In genomic region chr18:11118051-11118450, GRCh38 we compare ENCODE assay signal across 1 cellular context.
TF ChIP-seq lines count a peak whose summit lies in the region.

No MANE protein-coding gene starts in this region.

TF ChIP-seq in HepG2, 621 proteins besides CTCF, POLR2A, EP300 and RAD21 (continued from another document and continues in another):
- TF ChIP-seq ZNF747 (CRISPR knock-in tag; IDR thresholded peaks at IDR 0.05; ENCODE audit: borderline replicate concordance) (no peak), BRCA1 (CRISPR knock-in tag; IDR thresholded peaks at IDR 0.05) (no peak), PTBP1 (IDR thresholded peaks at IDR 0.05; ENCODE audit: low read depth, low read length, poor library complexity, severe bottlenecking) (no peak), SETDB1 (CRISPR knock-in tag; IDR thresholded peaks at IDR 0.05; ENCODE audit: borderline replicate concordance) (no peak), ZNF510 (CRISPR knock-in tag; IDR thresholded peaks at IDR 0.05; ENCODE audit: low read depth) (no peak), ZNF777 (CRISPR knock-in tag; IDR thresholded peaks at IDR 0.05) (no peak), ZSCAN20 (CRISPR knock-in tag; IDR thresholded peaks at IDR 0.05; ENCODE audit: borderline replicate concordance) (no peak), GATAD1 (CRISPR knock-in tag; IDR thresholded peaks at IDR 0.05) (no peak), REL (CRISPR knock-in tag; conservative IDR thresholded peaks at IDR 0.05) (no peak), MTF2 (CRISPR knock-in tag; IDR thresholded peaks at IDR 0.05; ENCODE audit: borderline replicate concordance) (no peak), SKIL (CRISPR knock-in tag; IDR thresholded peaks at IDR 0.05; ENCODE audit: borderline replicate concordance) (0 out of 2 replicates have a peak, but pooled peaks have one; percentile 26), ZBTB2 (CRISPR knock-in tag; IDR thresholded peaks at IDR 0.05; ENCODE audit: low read depth) (no peak), ZNF251 (CRISPR knock-in tag; IDR thresholded peaks at IDR 0.05) (no peak), KDM6A (CRISPR knock-in tag; IDR thresholded peaks at IDR 0.05; ENCODE audit: low read depth) (peak; percentile 39; the same call in 1 of the 2 replicates), KAT8 (CRISPR knock-in tag; IDR thresholded peaks at IDR 0.05) (0 out of 2 replicates have a peak, but pooled peaks have one; percentile 38), SYNCRIP (IDR thresholded peaks at IDR 0.05; ENCODE audit: insufficient read depth, low read depth, low read length) (no peak), ZMYM2 (CRISPR knock-in tag; IDR thresholded peaks at IDR 0.05) (no peak), E2F2 (CRISPR knock-in tag; IDR thresholded peaks at IDR 0.05; ENCODE audit: borderline replicate concordance) (no peak), NFIC (IDR thresholded peaks at IDR 0.05; ENCODE audit: low read length) (no peak), RBM22 (optimal IDR thresholded peaks at IDR 0.05; ENCODE audit: low read length) (no peak), ZNF224 (CRISPR knock-in tag; IDR thresholded peaks at IDR 0.05) (no peak), SIN3A (IDR thresholded peaks at IDR 0.05; ENCODE audit: borderline replicate concordance, low read depth, low read length) (no peak), NR2F6 (IDR thresholded peaks at IDR 0.05) (peak; percentile 43; the same call in 1 of the 2 replicates), NR2F6 (CRISPR knock-in tag; IDR thresholded peaks at IDR 0.05) (peak; percentile 80), U2AF2 (IDR thresholded peaks at IDR 0.05; ENCODE audit: low read depth, low read length) (no peak), ZNF281 (CRISPR knock-in tag; IDR thresholded peaks at IDR 0.05; ENCODE audit: borderline replicate concordance) (no peak), ZNF317 (CRISPR knock-in tag; IDR thresholded peaks at IDR 0.05) (no peak), PPARG (CRISPR knock-in tag; conservative IDR thresholded peaks at IDR 0.05) (no peak), ZFP37 (CRISPR knock-in tag; IDR thresholded peaks at IDR 0.05; ENCODE audit: borderline replicate concordance) (no peak), ZZZ3 (CRISPR knock-in tag; IDR thresholded peaks at IDR 0.05; ENCODE audit: borderline replicate concordance) (no peak), MIXL1 (CRISPR knock-in tag; IDR thresholded peaks at IDR 0.05) (peak; percentile 8; the same call in 1 of the 2 replicates), TRIM22 (IDR thresholded peaks at IDR 0.05) (no peak), ZNF570 (CRISPR knock-in tag; IDR thresholded peaks at IDR 0.05; ENCODE audit: borderline replicate concordance) (no peak), ZNF337 (CRISPR knock-in tag; IDR thresholded peaks at IDR 0.05; ENCODE audit: borderline replicate concordance, low read depth) (no peak), MED1 (CRISPR knock-in tag; IDR thresholded peaks at IDR 0.05) (peak; percentile 49), NKX3-1 (CRISPR knock-in tag; IDR thresholded peaks at IDR 0.05) (no peak), ZNF205 (CRISPR knock-in tag; IDR thresholded peaks at IDR 0.05) (no peak), ZNF180 (CRISPR knock-in tag; IDR thresholded peaks at IDR 0.05; ENCODE audit: borderline replicate concordance, low read depth) (no peak), ZFP90 (CRISPR knock-in tag; IDR thresholded peaks at IDR 0.05; ENCODE audit: borderline replicate concordance) (no peak), ZFY (CRISPR knock-in tag; IDR thresholded peaks at IDR 0.05) (no peak), ZNF816 (CRISPR knock-in tag; IDR thresholded peaks at IDR 0.05; ENCODE audit: borderline replicate concordance) (no peak), ZNF672 (CRISPR knock-in tag; IDR thresholded peaks at IDR 0.05) (no peak), MNT (IDR thresholded peaks at IDR 0.05) (no peak), CCAR2 (optimal IDR thresholded peaks at IDR 0.05; ENCODE audit: low read depth, low read length) (no peak), FOXK1 (CRISPR knock-in tag; IDR thresholded peaks at IDR 0.05; ENCODE audit: borderline replicate concordance, low read depth) (no peak; the same call in 1 of the 2 replicates), ZNF441 (CRISPR knock-in tag; IDR thresholded peaks at IDR 0.05; ENCODE audit: borderline replicate concordance) (no peak), RBM39 (IDR thresholded peaks at IDR 0.05; ENCODE audit: low read depth, low read length, poor library complexity, severe bottlenecking) (no peak), ZFP36L2 (CRISPR knock-in tag; IDR thresholded peaks at IDR 0.05) (no peak), ZNF33B (CRISPR knock-in tag; IDR thresholded peaks at IDR 0.05) (no peak), AHDC1 (CRISPR knock-in tag; IDR thresholded peaks at IDR 0.05; ENCODE audit: borderline replicate concordance) (0 out of 2 replicates have a peak, but pooled peaks have one; percentile 12), ZNF746 (CRISPR knock-in tag; IDR thresholded peaks at IDR 0.05) (no peak), GABPA (IDR thresholded peaks at IDR 0.05; ENCODE audit: low read depth, low read length) (no peak), GABPA (CRISPR knock-in tag; IDR thresholded peaks at IDR 0.05; ENCODE audit: low read depth) (no peak), MBNL3 (CRISPR knock-in tag; conservative IDR thresholded peaks at IDR 0.05) (no peak), ZBTB20 (CRISPR knock-in tag; IDR thresholded peaks at IDR 0.05; ENCODE audit: borderline replicate concordance, low read depth) (no peak), MIER2 (CRISPR knock-in tag; IDR thresholded peaks at IDR 0.05) (no peak), POGZ (CRISPR knock-in tag; IDR thresholded peaks at IDR 0.05) (0 out of 2 replicates have a peak, but pooled peaks have one; percentile 40), ZNF264 (CRISPR knock-in tag; IDR thresholded peaks at IDR 0.05) (no peak), MAX (IDR thresholded peaks at IDR 0.05) (no peak), ZNF124 (CRISPR knock-in tag; IDR thresholded peaks at IDR 0.05) (no peak), GTF3A (CRISPR knock-in tag; conservative IDR thresholded peaks at IDR 0.05) (no peak)
